ENCODE assay signal across 1 cellular context in the genomic region with DNA sequence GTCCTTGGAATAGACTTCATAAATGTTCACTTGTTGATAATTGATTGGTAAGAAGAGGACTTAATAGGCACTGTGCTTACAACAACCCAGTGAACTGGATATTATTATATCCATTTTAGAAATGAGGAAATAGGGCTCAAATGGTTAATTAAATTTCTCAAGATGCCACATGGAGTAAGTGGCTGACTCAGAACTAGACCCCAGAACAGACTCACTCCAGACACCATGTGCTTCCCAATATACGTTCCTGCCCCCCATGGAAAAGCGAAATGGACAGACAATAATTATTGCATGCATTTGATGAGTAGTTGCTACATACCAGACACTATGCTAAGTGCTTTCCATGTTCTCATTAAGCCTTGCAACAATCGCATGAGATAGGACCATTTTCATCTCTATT.
TF ChIP-seq lines count a peak whose summit lies in the region.

No MANE protein-coding gene starts in this region.

TF ChIP-seq in K562, 482 proteins besides CTCF, POLR2A, EP300 and RAD21 (continued from another document):
- no peak for TF ChIP-seq ELK1 (CRISPR knock-in tag; IDR thresholded peaks at IDR 0.05)
- TF ChIP-seq BRD9 (IDR thresholded peaks at IDR 0.05; ENCODE audit: low read depth, partially characterized antibody): no peak
- TF ChIP-seq NBN (IDR thresholded peaks at IDR 0.05; ENCODE audit: low read depth): no peak
TF ChIP-seq in K562: peak in this region for 1.
